ENCODE assay signal across 22 cellular contexts in genomic region chr17:73335591-73336503, GRCh38. TPM values are rescaled to one million over a fixed set of nuclear protein-coding genes. Genes with fewer than 3 reads are reported as not detected.
DNase-seq lines count a peak whose midpoint lies in the region; ATAC-seq, FAIRE-seq and TF ChIP-seq lines count a peak whose summit lies in the region.
"Had no signal": no experiment of that assay in that cellular context is flagged by ENCODE, and none has a peak within 500 bp of the region (broad histone marks: within the 10 kb centered on the region; RNA-seq: fewer than 3 reads in every experiment).

No MANE protein-coding gene starts in this region.

- peak overlapping the region in 1 of 2 experiments; percentile 40 for H3K23ac ChIP-seq in mesenchymal stem cell (ENCODE audit: low read length in 2 of 2)

- H3K79me2 ChIP-seq in SK-N-SH (ENCODE audit: insufficient read depth) = no peaks in the 10 kb centered on the region
- H3K79me2 ChIP-seq: hepatocyte had no signal

- H3K4ac ChIP-seq in mesenchymal stem cell (ENCODE audit: low read depth in 1 of 2, low read length in 2 of 2) = no peak overlapping the region

- no peaks in the 10 kb centered on the region for H3K9me3 ChIP-seq in SK-N-SH
- no peaks in the 10 kb centered on the region for H3K9me3 ChIP-seq in WERI-Rb-1 (ENCODE audit: severe bottlenecking)
- no peaks in the 10 kb centered on the region for H3K9me3 ChIP-seq in mesenchymal stem cell (ENCODE audit: control insufficient read depth, low read length)
- H3K9me3 ChIP-seq in esophagus muscularis mucosa = no peaks in the 10 kb centered on the region
- H3K9me3 ChIP-seq: pancreas, uterus had no signal

- TF ChIP-seq EP300 in SK-N-SH (IDR thresholded peaks at IDR 0.05; ENCODE audit: borderline replicate concordance in 1 of 2, low read depth in 1 of 2, low read length in 1 of 2) (no peak), esophagus muscularis mucosa (IDR thresholded peaks at IDR 0.05) (no peak)

- H3K4me2 ChIP-seq in SK-N-SH (no peak overlapping the region), mesenchymal stem cell (ENCODE audit: low read length, poor library complexity, severe bottlenecking) (no peak overlapping the region)
- H3K4me2 ChIP-seq: hepatocyte, smooth muscle cell had no signal

- H2AFZ ChIP-seq in SK-N-SH (ENCODE audit: low read depth) = no peak overlapping the region
- H2AFZ ChIP-seq in mesenchymal stem cell (ENCODE audit: low read depth, low read length) = peak overlapping the region; percentile 48
- H2AFZ ChIP-seq: hepatocyte had no signal

- H2BK12ac ChIP-seq in mesenchymal stem cell (ENCODE audit: low read length in 2 of 2) = no peak overlapping the region

- no peak for TF ChIP-seq RAD21 in SK-N-SH (IDR thresholded peaks at IDR 0.05; ENCODE audit: low read length)

- no peak for TF ChIP-seq POLR2A in esophagus muscularis mucosa (IDR thresholded peaks at IDR 0.05; ENCODE audit: low read depth)

- H3K79me1 ChIP-seq in mesenchymal stem cell (replicated peaks; ENCODE audit: low read length, poor library complexity, severe bottlenecking) = no peaks in the 10 kb centered on the region

- H4K20me1 ChIP-seq in SK-N-SH (ENCODE audit: insufficient read depth) = no peaks in the 10 kb centered on the region

- peak; percentile 38 for DNase-seq in SK-N-SH
- peak; percentile 6 for DNase-seq in WERI-Rb-1
- no peak for DNase-seq in mesenchymal stem cell
- DNase-seq in urothelium cell line (ENCODE audit: low spot score) = no peak
- no peak for DNase-seq in NCI-H1048 (lab: John Stamatoyannopoulos, UW)
- DNase-seq in esophagus muscularis mucosa (ENCODE audit: extremely low spot score) = no peak
- DNase-seq in HK-2 (ENCODE audit: unreplicated experiment) = no peak
- DNase-seq: activated CD4-positive, CD25-positive, alpha-beta regulatory T cell; activated CD8-positive, alpha-beta memory T cell treated with anti-CD3 and anti-CD28 coated beads, Interleukin-2, amount 50 U/mL, for 48 hours; activated naive CD4-positive, alpha-beta T cell treated with anti-CD3 and anti-CD28 coated beads, Interleukin-2, amount 10 ng/mL, durations not matched to agents 7 days and 5 days; CD8-positive, alpha-beta T cell; stimulated activated naive CD4-positive, alpha-beta T cell; T-cell; uterus had no signal

- no peaks in the 10 kb centered on the region for H3K27me3 ChIP-seq in SK-N-SH (ENCODE audit: insufficient read depth)
- no peaks in the 10 kb centered on the region for H3K27me3 ChIP-seq in WERI-Rb-1 (ENCODE audit: insufficient read depth, low read depth, severe bottlenecking)
- no peaks in the 10 kb centered on the region for H3K27me3 ChIP-seq in mesenchymal stem cell (ENCODE audit: control insufficient read depth in 1 of 2, insufficient read depth in 1 of 2, low read length in 2 of 2)
- no peaks in the 10 kb centered on the region for H3K27me3 ChIP-seq in esophagus muscularis mucosa
- H3K27me3 ChIP-seq: dorsolateral prefrontal cortex, hepatocyte, pancreas, uterus had no signal

- H2BK15ac ChIP-seq in mesenchymal stem cell (ENCODE audit: low read depth, poor library complexity, severe bottlenecking) = no peak overlapping the region

- ATAC-seq in SK-N-SH treated with all-trans-retinoic acid at 6 μM for 48 hours = no peak
- ATAC-seq: CD8-positive, alpha-beta T cell; HCT116; Panc1; T-cell had no signal

- H2BK5ac ChIP-seq in mesenchymal stem cell (ENCODE audit: low read depth, low read length, poor library complexity, severe bottlenecking) = no peak overlapping the region

- WGBS in SK-N-SH (ENCODE audit: low lambda C conversion rate) = 93% methylated on average over 13 of the region's 13 CpGs
- WGBS in mesenchymal stem cell = 88% methylated on average over 11 of the region's 13 CpGs
- WGBS in esophagus muscularis mucosa = 77% methylated on average over 13 of the region's 13 CpGs

- no peak overlapping the region for H3K27ac ChIP-seq in SK-N-SH (ENCODE audit: low read depth in 2 of 2, low read length in 1 of 2)
- H3K27ac ChIP-seq in WERI-Rb-1 = no peak overlapping the region
- no peak overlapping the region for H3K27ac ChIP-seq in mesenchymal stem cell (ENCODE audit: low read length, poor library complexity, severe bottlenecking)
- H3K27ac ChIP-seq in esophagus muscularis mucosa (replicated peaks in 1 of 4) = peak overlapping the region in 1 of 4 donors; percentile 14
- H3K27ac ChIP-seq: hepatocyte, pancreas, uterus had no signal

- H3K9ac ChIP-seq in SK-N-SH = no peak overlapping the region
- H3K9ac ChIP-seq in mesenchymal stem cell (ENCODE audit: low read length) = no peak overlapping the region

- no peak overlapping the region for H4K91ac ChIP-seq in mesenchymal stem cell (ENCODE audit: low read length)

- FAIRE-seq in urothelium cell line (lab: Jason Lieb, UNC) = peak; percentile 80
- FAIRE-seq: HepG2, pancreas had no signal

- no peak overlapping the region for H2AK5ac ChIP-seq in mesenchymal stem cell (ENCODE audit: low read length, severe bottlenecking)

- H3K4me1 ChIP-seq in SK-N-SH (ENCODE audit: control insufficient read depth in 1 of 2, insufficient read depth in 2 of 2, low read depth in 1 of 2, low read length in 1 of 2) (peaks cover 4 to 15% of the 10 kb centered on the region in 2 experiments; a peak in 2 of 4 replicates), mesenchymal stem cell (ENCODE audit: control insufficient read depth, insufficient read depth, low read depth, low read length) (peaks cover 9% of the 10 kb centered on the region), esophagus muscularis mucosa (peaks cover 4 to 30% (median 24%) of the 10 kb centered on the region in 4 donors)
- H3K4me1 ChIP-seq: pancreas, uterus had no signal

- peak overlapping the region in 1 of 2 experiments; percentile 57 for H3K18ac ChIP-seq in mesenchymal stem cell (ENCODE audit: low read depth in 1 of 2, low read length in 2 of 2)

- CTCF ChIA-PET in SK-N-SH (lab: Yijun Ruan, JAX) = interaction anchor here (0.6 to 2.2 kb wide), 5 partner anchors 10 to 783 kb away, joined by 3 to 8 read pairs (median 6); partner anchors contain the start of gene CDC42EP4

- H3K4me3 ChIP-seq in SK-N-SH (ENCODE audit: low read depth in 2 of 2, low read length in 1 of 2) (no peak overlapping the region), WERI-Rb-1 (ENCODE audit: low read depth, low read length) (no peak overlapping the region), mesenchymal stem cell (ENCODE audit: insufficient read depth in 1 of 2, low read depth in 1 of 2, low read length in 2 of 2) (no peak overlapping the region), esophagus muscularis mucosa (no peak overlapping the region)
- H3K4me3 ChIP-seq: dorsolateral prefrontal cortex, hepatocyte, pancreas, smooth muscle cell, uterus had no signal

- TF ChIP-seq CTCF in SK-N-SH (IDR thresholded peaks at IDR 0.05) (no peak), WERI-Rb-1 (IDR thresholded peaks at IDR 0.05; ENCODE audit: low read depth, low read length) (no peak), esophagus muscularis mucosa (IDR thresholded peaks at IDR 0.05) (no peak)

- H3K36me3 ChIP-seq in SK-N-SH (replicated peaks in 1 of 2; ENCODE audit: control insufficient read depth in 1 of 2, insufficient read depth in 2 of 2, low read length in 1 of 2) (no peaks in the 10 kb centered on the region), WERI-Rb-1 (peaks cover 3% of the 10 kb centered on the region; the same call in 1 of the 2 replicates), mesenchymal stem cell (ENCODE audit: control insufficient read depth in 1 of 2, insufficient read depth in 2 of 2, low read depth in 1 of 2, low read length in 2 of 2) (no peaks in the 10 kb centered on the region), esophagus muscularis mucosa (no peaks in the 10 kb centered on the region)
- H3K36me3 ChIP-seq: pancreas, uterus had no signal

- no peak overlapping the region for H2BK120ac ChIP-seq in mesenchymal stem cell (ENCODE audit: low read depth, low read length)

- peak overlapping the region in 1 of 2 experiments; percentile 28 for H3K14ac ChIP-seq in mesenchymal stem cell (ENCODE audit: low read length in 2 of 2)

- POLR2A ChIA-PET in SK-N-SH (lab: Yijun Ruan, JAX) = no interaction called here

- peaks cover 9% of the 10 kb centered on the region for H3F3A ChIP-seq in SK-N-SH (replicated peaks; ENCODE audit: insufficient read depth)

- H4K8ac ChIP-seq in mesenchymal stem cell (ENCODE audit: low read length) = no peak overlapping the region

- no peaks in the 10 kb centered on the region for H3K9me2 ChIP-seq in SK-N-SH

- intact Hi-C loops in esophagus muscularis mucosa (cut with DNase I) = no loop called here

TF ChIP-seq in SK-N-SH, 30 proteins besides CTCF, POLR2A, EP300 and RAD21 (continues in another document):
- TF ChIP-seq FOXJ3 (CRISPR knock-in tag; IDR thresholded peaks at IDR 0.05) (no peak), TCF12 (IDR thresholded peaks at IDR 0.05) (no peak), PBX3 (IDR thresholded peaks at IDR 0.05) (no peak), MEF2A (IDR thresholded peaks at IDR 0.05; ENCODE audit: borderline replicate concordance, low read depth) (no peak)

TF ChIP-seq in SK-N-SH treated with all-trans-retinoic acid at 6 μM for 48 hours, 23 proteins besides CTCF, POLR2A, EP300 and RAD21:
- TF ChIP-seq ARNTL (CRISPR knock-in tag; IDR thresholded peaks at IDR 0.05; ENCODE audit: borderline replicate concordance, low read depth) (no peak), ZNF565 (CRISPR knock-in tag; conservative IDR thresholded peaks at IDR 0.05; ENCODE audit: low read depth) (no peak), OSR1 (CRISPR knock-in tag; IDR thresholded peaks at IDR 0.05) (no peak), CSDC2 (CRISPR knock-in tag; IDR thresholded peaks at IDR 0.05) (no peak), TOX (CRISPR knock-in tag; IDR thresholded peaks at IDR 0.05; ENCODE audit: borderline replicate concordance) (no peak), BACH2 (CRISPR knock-in tag; IDR thresholded peaks at IDR 0.05; ENCODE audit: borderline replicate concordance) (no peak), CREB5 (CRISPR knock-in tag; IDR thresholded peaks at IDR 0.05; ENCODE audit: low read depth) (no peak), PPARA (CRISPR knock-in tag; IDR thresholded peaks at IDR 0.05; ENCODE audit: borderline replicate concordance) (no peak)

RNA-seq across cellular contexts. Expression of gene CDC42EP4, which starts 24.0 kb away (rescaled TPM):
- polyA plus RNA-seq in SK-N-SH (2012; rRNA removed) = 23.7 and 28.3 TPM in 2 replicates
- polyA plus RNA-seq in SK-N-SH (2012; cell fraction: cytosol; rRNA removed) = 16.3 and 24.6 TPM in 2 replicates
- polyA plus RNA-seq in SK-N-SH (2012; cell fraction: nucleus; rRNA removed) = 15.8 and 17.1 TPM in 2 replicates
- polyA plus RNA-seq in mesenchymal stem cell (2013, experiment 1 of 2) = 26.3 TPM
- polyA plus RNA-seq in mesenchymal stem cell (2013, experiment 2 of 2) = 26.1 TPM
- total RNA-seq in esophagus muscularis mucosa = 100 to 1,000 TPM in 2 of 4 donors, 10 to 100 TPM in 2; 48.6 to 129 (median 104) TPM

Comparison
In these comparisons a context has a peak if more than half of its experiments do, and no peak if none do; other contexts are left out.
1. DNase-seq: peak in SK-N-SH (single experiment) and WERI-Rb-1 (single experiment); none in mesenchymal stem cell (single experiment), urothelium cell line (single experiment), NCI-H1048 (single experiment), esophagus muscularis mucosa (single experiment) and HK-2 (single experiment).